In the genomic region with DNA sequence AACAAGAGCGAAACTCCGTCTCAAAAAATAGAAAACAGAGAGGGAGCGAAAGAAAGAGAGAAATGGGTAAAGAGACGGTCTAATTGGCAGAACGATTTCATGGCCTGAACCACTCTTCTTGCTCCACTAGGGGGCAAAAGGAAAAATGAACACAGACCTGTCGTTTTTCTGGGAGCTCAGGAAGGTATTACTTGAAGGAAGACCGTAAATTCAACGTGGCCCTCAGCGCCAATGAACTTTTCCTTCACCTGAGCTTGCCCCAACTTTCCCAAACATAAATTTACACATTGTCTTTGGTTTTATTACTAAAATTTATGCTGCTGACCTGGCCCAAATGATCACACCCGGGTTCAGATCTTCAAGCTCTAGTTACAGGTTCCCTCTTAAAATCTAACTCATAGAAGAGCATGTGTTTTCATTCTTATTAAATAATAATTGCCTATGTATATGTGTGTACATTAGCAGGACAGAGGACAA, we compare ENCODE assay signal across 8 cellular contexts.
DNase-seq lines count a peak whose midpoint lies in the region; ATAC-seq, FAIRE-seq and TF ChIP-seq lines count a peak whose summit lies in the region.

No MANE protein-coding gene starts in this region.

- no peak overlapping the region for H3K27ac ChIP-seq in CD8-positive, alpha-beta T cell (ENCODE audit: low read depth, low read length)
- H3K27ac ChIP-seq in SJCRH30 (no peak overlapping the region), small intestine (ENCODE audit: low read depth in 1 of 2, low read length in 1 of 2) (no peak overlapping the region)

- no peak for FAIRE-seq in small intestine (lab: Jason Lieb, UNC)

- intact Hi-C loops in CD8-positive, alpha-beta T cell (cut with DNase I, micrococcal nuclease): loop anchor here (2.0 kb wide), 1 partner anchor 382 kb away; no protein-coding TSS in a partner anchor

- H3K4me3 ChIP-seq in CD8-positive, alpha-beta T cell (ENCODE audit: low read depth, low read length): no peak overlapping the region
- H3K4me3 ChIP-seq in SJCRH30 (no peak overlapping the region), small intestine (ENCODE audit: low read depth in 1 of 2, low read length in 2 of 2) (no peak overlapping the region)

- POLR2A ChIA-PET in CD8-positive, alpha-beta T cell (lab: Charles Lee): no interaction called here

- no peaks in the 10 kb centered on the region for H3K9me3 ChIP-seq in CD8-positive, alpha-beta T cell (ENCODE audit: low read length)
- H3K9me3 ChIP-seq in SJCRH30 (replicated peaks) (no peaks in the 10 kb centered on the region), small intestine (ENCODE audit: control insufficient read depth, low read depth) (no peaks in the 10 kb centered on the region)

- H3K4me1 ChIP-seq in CD8-positive, alpha-beta T cell (ENCODE audit: insufficient read depth, low read length): no peaks in the 10 kb centered on the region
- H3K4me1 ChIP-seq in SJCRH30 (no peaks in the 10 kb centered on the region), small intestine (ENCODE audit: control insufficient read depth in 2 of 2, insufficient read depth in 1 of 2, low read depth in 1 of 2, low read length in 1 of 2) (peaks cover 4 to 6% of the 10 kb centered on the region in 2 donors)

- H3K36me3 ChIP-seq in CD8-positive, alpha-beta T cell (ENCODE audit: insufficient read depth, low read length): no peaks in the 10 kb centered on the region
- H3K36me3 ChIP-seq in SJCRH30 (no peaks in the 10 kb centered on the region), small intestine (ENCODE audit: control insufficient read depth in 2 of 2, insufficient read depth in 2 of 2, low read length in 2 of 2) (no peaks in the 10 kb centered on the region)

- no peaks in the 10 kb centered on the region for H3K27me3 ChIP-seq in CD8-positive, alpha-beta T cell (ENCODE audit: insufficient read depth, low read length)
- H3K27me3 ChIP-seq in SJCRH30: peaks cover 17% of the 10 kb centered on the region; the same call in 1 of the 2 replicates
- no peaks in the 10 kb centered on the region for H3K27me3 ChIP-seq in small intestine (ENCODE audit: control insufficient read depth in 2 of 2, insufficient read depth in 2 of 2, low read length in 2 of 2)

- no peaks in the 10 kb centered on the region for H3K36me3 Mint-ChIP-seq in CD8-positive, alpha-beta T cell
- H3K36me3 Mint-ChIP-seq in activated naive CD8-positive, alpha-beta T cell treated with anti-CD3 and anti-CD28 coated beads, Interleukin-2, amount 50 U/mL, for 24 hours (ENCODE audit: low read depth): no peaks in the 10 kb centered on the region

- no peak for DNase-seq in CD8-positive, alpha-beta T cell
- DNase-seq in HCEC 1CT: peak; percentile 59
- DNase-seq in SJCRH30: peak; percentile 16 to 55
- peak; percentile 37 for DNase-seq in germinal center (ENCODE audit: low spot score)
- DNase-seq in small intestine: peak; percentile 68
- DNase-seq in activated naive CD8-positive, alpha-beta T cell treated with anti-CD3 and anti-CD28 coated beads, Interleukin-2, amount 50 U/mL, for 24 hours: no peak
- DNase-seq in NCI-H187 treated with DMSO at 0.1 percent for 48 hours (lab: John Stamatoyannopoulos, UW): no peak

- 27 to 57% (median 54%) methylated on average over 10 of the region's 10 CpGs for WGBS in small intestine, 3 donors

- H3K9me3 Mint-ChIP-seq in CD8-positive, alpha-beta T cell: no peaks in the 10 kb centered on the region
- H3K9me3 Mint-ChIP-seq in activated naive CD8-positive, alpha-beta T cell treated with anti-CD3 and anti-CD28 coated beads, Interleukin-2, amount 50 U/mL, for 24 hours: no peaks in the 10 kb centered on the region

- CTCF ChIA-PET in CD8-positive, alpha-beta T cell (lab: Charles Lee): interaction anchor here (0.6 to 1.6 kb wide), 10 partner anchors 10 to 595 kb away, joined by 3 to 8 read pairs (median 4); no protein-coding TSS in a partner anchor

- H3K27ac Mint-ChIP-seq in CD8-positive, alpha-beta T cell: no peak overlapping the region
- H3K27ac Mint-ChIP-seq in activated naive CD8-positive, alpha-beta T cell treated with anti-CD3 and anti-CD28 coated beads, Interleukin-2, amount 50 U/mL, for 24 hours: no peak overlapping the region

- peaks cover 16% of the 10 kb centered on the region for H3K4me1 Mint-ChIP-seq in CD8-positive, alpha-beta T cell (ENCODE audit: low read depth)
- peaks cover 15% of the 10 kb centered on the region for H3K4me1 Mint-ChIP-seq in activated naive CD8-positive, alpha-beta T cell treated with anti-CD3 and anti-CD28 coated beads, Interleukin-2, amount 50 U/mL, for 24 hours

- H3K4me3 Mint-ChIP-seq in CD8-positive, alpha-beta T cell: no peak overlapping the region
- H3K4me3 Mint-ChIP-seq in activated naive CD8-positive, alpha-beta T cell treated with anti-CD3 and anti-CD28 coated beads, Interleukin-2, amount 50 U/mL, for 24 hours: no peak overlapping the region

- peak; percentile 40 for TF ChIP-seq CTCF in CD8-positive, alpha-beta T cell (IDR thresholded peaks at IDR 0.05)

- peaks cover 3% of the 10 kb centered on the region for H3K27me3 Mint-ChIP-seq in CD8-positive, alpha-beta T cell (ENCODE audit: low read depth)
- H3K27me3 Mint-ChIP-seq in activated naive CD8-positive, alpha-beta T cell treated with anti-CD3 and anti-CD28 coated beads, Interleukin-2, amount 50 U/mL, for 24 hours: peaks cover 14% of the 10 kb centered on the region

- ATAC-seq in CD8-positive, alpha-beta T cell: no peak
- no peak for ATAC-seq in activated naive CD8-positive, alpha-beta T cell treated with anti-CD3 and anti-CD28 coated beads, Interleukin-2, amount 50 U/mL, for 24 hours
- ATAC-seq in HG03439 (IDR thresholded peaks at IDR 0.05; ENCODE audit: unreplicated experiment): no peak

Comparison
In these comparisons a context has a peak if more than half of its experiments do, and no peak if none do; other contexts are left out.
1. DNase-seq: peak in HCEC 1CT (single experiment), SJCRH30 (2 of 2), germinal center (single experiment) and small intestine (single experiment); none in CD8-positive, alpha-beta T cell (0 of 7), activated naive CD8-positive, alpha-beta T cell treated with anti-CD3 and anti-CD28 coated beads, Interleukin-2, amount 50 U/mL, for 24 hours (single experiment) and NCI-H187 treated with DMSO at 0.1 percent for 48 hours (single experiment).